Comparison of ENCODE assay signal across 15 cellular contexts in the genomic region with DNA sequence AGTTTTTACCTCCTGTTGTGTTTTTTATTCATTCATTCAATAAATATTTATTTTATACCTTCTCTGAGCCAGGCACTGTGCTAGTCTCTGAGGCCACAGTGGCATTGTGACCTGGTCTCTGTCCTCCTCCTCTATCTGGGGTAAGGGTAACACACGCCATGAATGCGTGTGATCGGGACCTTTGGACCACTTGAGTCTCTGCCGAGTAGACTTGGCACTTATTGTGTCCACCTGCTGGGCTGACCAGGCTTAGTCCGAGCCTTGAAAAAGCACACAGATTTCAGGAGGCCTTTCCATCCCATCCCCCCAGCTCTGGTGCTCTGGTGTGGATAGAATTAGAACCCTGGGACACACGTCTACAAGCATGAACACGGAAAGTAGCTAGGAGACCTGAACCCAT. TPM values are rescaled to one million over a fixed set of nuclear protein-coding genes. Genes with fewer than 3 reads are reported as not detected.
DNase-seq lines count a peak whose midpoint lies in the region; ATAC-seq and TF ChIP-seq lines count a peak whose summit lies in the region.
"Had no signal": no experiment of that assay in that cellular context is flagged by ENCODE, and none has a peak within 500 bp of the region (broad histone marks: within the 10 kb centered on the region; RNA-seq: fewer than 3 reads in every experiment).

No MANE protein-coding gene starts in this region.

- no peak overlapping the region for H3K4me2 ChIP-seq in fibroblast of lung (ENCODE audit: extremely low read depth, insufficient read depth, low read length)
- H3K4me2 ChIP-seq: BLaER1 had no signal

- TF ChIP-seq POLR2A in thyroid gland (IDR thresholded peaks at IDR 0.05) (no peak), GM18505 (IDR thresholded peaks at IDR 0.05; ENCODE audit: borderline replicate concordance, extremely low read depth, insufficient read depth, insufficient read length) (no peak)

- POLR2A ChIA-PET in HEK293T (lab: Yijun Ruan, JAX) = no interaction called here

- DNase-seq in adipocyte (ENCODE audit: low read depth) = no peak
- DNase-seq in fibroblast of lung (ENCODE audit: low read depth in 2 of 2) = no peak
- DNase-seq in thyroid gland = peak; percentile 40 to 50
- no peak for DNase-seq in NCI-H2196 treated with DMSO at 0.1 percent for 48 hours (lab: John Stamatoyannopoulos, UW; ENCODE audit: unreplicated experiment)
- no peak for DNase-seq in HEK293T (ENCODE audit: extremely low spot score)
- DNase-seq in activated T-cell treated with anti-CD3 and anti-CD28 coated beads for 4 hours = no peak
- DNase-seq: activated T-cell treated with anti-CD3 and anti-CD28 coated beads, Interleukin-2, amount 50 U/mL, for 24 hours; DND-41; effector CD4-positive, alpha-beta T cell; NCI-H446 treated with DMSO at 0.1 percent for 48 hours; T-cell had no signal

- H3K36me3 ChIP-seq in adipocyte (ENCODE audit: control insufficient read depth, insufficient read depth, low read length, severe bottlenecking) (peaks cover 34% of the 10 kb centered on the region), fibroblast of lung (ENCODE audit: control insufficient read depth, insufficient read depth, low read length) (peaks cover 2% of the 10 kb centered on the region), muscle layer of duodenum (ENCODE audit: control insufficient read depth in 1 of 2, insufficient read depth in 2 of 2, low read length in 2 of 2) (peaks cover 0 to 13% of the 10 kb centered on the region in 2 donors), thyroid gland (peaks cover 0 to 5% of the 10 kb centered on the region in 2 donors)

- H3K9me3 ChIP-seq in adipocyte (ENCODE audit: control insufficient read depth, low read length) (no peaks in the 10 kb centered on the region), fibroblast of lung (ENCODE audit: control insufficient read depth, insufficient read depth, low read depth, low read length) (no peaks in the 10 kb centered on the region), muscle layer of duodenum (ENCODE audit: control insufficient read depth in 1 of 2, low read length in 2 of 2) (no peaks in the 10 kb centered on the region), thyroid gland (no peaks in the 10 kb centered on the region)
- H3K9me3 ChIP-seq: BLaER1 had no signal

- no peaks in the 10 kb centered on the region for H4K20me1 ChIP-seq in fibroblast of lung (ENCODE audit: control insufficient read depth, extremely low read depth, insufficient read depth, low read length)

- H3K9ac ChIP-seq in adipocyte (ENCODE audit: low read length) = peak overlapping the region; percentile 60
- no peak overlapping the region for H3K9ac ChIP-seq in fibroblast of lung (ENCODE audit: insufficient read depth, low read length)
- H3K9ac ChIP-seq: BLaER1 had no signal

- H2AFZ ChIP-seq in fibroblast of lung (ENCODE audit: low read length) = no peak overlapping the region

- H3K27ac ChIP-seq in fibroblast of lung (ENCODE audit: insufficient read depth, low read length) = peak overlapping the region; percentile 59
- peak overlapping the region; percentile 94 for H3K27ac ChIP-seq in muscle layer of duodenum (ENCODE audit: low read length)
- peak overlapping the region; percentile 88 to 96 (median 96) for H3K27ac ChIP-seq in thyroid gland
- H3K27ac ChIP-seq: BLaER1 had no signal

- no peak for TF ChIP-seq CTCF in fibroblast of lung (conservative IDR thresholded peaks at IDR 0.05 in 1 of 2, IDR thresholded peaks at IDR 0.05 in 1 of 2; ENCODE audit: low read depth in 1 of 2, low read length in 2 of 2)
- TF ChIP-seq CTCF in thyroid gland (IDR thresholded peaks at IDR 0.05) = peak in 2 of 6 experiments; percentile 19 to 24

- no peak for ATAC-seq in GM18505 (IDR thresholded peaks at IDR 0.05; ENCODE audit: unreplicated experiment)
- ATAC-seq: Panc1, T-cell had no signal

- H3K4me1 ChIP-seq in adipocyte (ENCODE audit: control insufficient read depth, insufficient read depth, low read length) (peaks cover 41% of the 10 kb centered on the region), fibroblast of lung (ENCODE audit: control insufficient read depth, extremely low read depth, insufficient read depth, low read length) (peaks cover 17% of the 10 kb centered on the region), muscle layer of duodenum (ENCODE audit: control insufficient read depth in 1 of 2, insufficient read depth in 2 of 2, low read length in 2 of 2) (peaks cover 0 to 15% of the 10 kb centered on the region in 2 donors), thyroid gland (peaks cover 28 to 49% of the 10 kb centered on the region in 2 donors)

- H3K4me3 ChIP-seq in adipocyte (ENCODE audit: low read length) (no peak overlapping the region), fibroblast of lung (replicated peaks in 1 of 4; ENCODE audit: control extremely low read depth in 1 of 4, insufficient read depth in 1 of 4, low read depth in 3 of 4, low read length in 4 of 4) (no peak overlapping the region), muscle layer of duodenum (ENCODE audit: low read depth in 1 of 2, low read length in 2 of 2) (peak overlapping the region in 1 of 2 donors; percentile 33), thyroid gland (replicated peaks in 1 of 3) (no peak overlapping the region)
- H3K4me3 ChIP-seq: BLaER1 had no signal

- H3K27me3 ChIP-seq in adipocyte (replicated peaks; ENCODE audit: control insufficient read depth, insufficient read depth, low read length) (no peaks in the 10 kb centered on the region), fibroblast of lung (ENCODE audit: control insufficient read depth, insufficient read depth, low read length) (no peaks in the 10 kb centered on the region), muscle layer of duodenum (ENCODE audit: low read depth, low read length) (no peaks in the 10 kb centered on the region), thyroid gland (no peaks in the 10 kb centered on the region)
- H3K27me3 ChIP-seq: BLaER1 had no signal

- WGBS in thyroid gland, 2 donors = 61 to 67% methylated on average over 7 of the region's 7 CpGs

- intact Hi-C loops in thyroid gland (cut with DNase I) = no loop called here

- CTCF ChIA-PET in HEK293T (lab: Yijun Ruan, JAX) = no interaction called here

- peaks cover 3% of the 10 kb centered on the region for H3K79me2 ChIP-seq in fibroblast of lung (ENCODE audit: control insufficient read depth, insufficient read depth, low read length)

TF ChIP-seq in HEK293T, 16 proteins besides CTCF, POLR2A, EP300 and RAD21:
- TF ChIP-seq FOXK2 (IDR thresholded peaks at IDR 0.05) (no peak), L3MBTL2 (conservative IDR thresholded peaks at IDR 0.05) (no peak), CTBP1 (IDR thresholded peaks at IDR 0.05; ENCODE audit: borderline replicate concordance) (no peak), NFRKB (IDR thresholded peaks at IDR 0.05) (no peak)

RNA-seq across cellular contexts. Expression of a gene that starts 58.7 kb away (rescaled TPM):
- total RNA-seq in fibroblast of lung (70.9 and 113 TPM in 2 replicates), thyroid gland (100 to 1,000 TPM; 156 to 214 (median 175) TPM)
- polyA plus RNA-seq in fibroblast of lung = 168 and 171 TPM in 2 replicates
- 173 and 195 TPM in 2 replicates for polyA plus RNA-seq in fibroblast of lung (2012)
- polyA minus RNA-seq in fibroblast of lung (ENCODE audit: low replicate concordance) = 269 and 362 TPM in 2 replicates

Comparison
In these comparisons a context has a peak if more than half of its experiments do, and no peak if none do; other contexts are left out.
1. DNase-seq: peak in thyroid gland (2 of 2); none in adipocyte (single experiment), fibroblast of lung (0 of 2), NCI-H2196 treated with DMSO at 0.1 percent for 48 hours (single experiment), HEK293T (single experiment) and activated T-cell treated with anti-CD3 and anti-CD28 coated beads for 4 hours (single experiment).
2. Peak in every context shown above with its lines, with median percentiles within 50 percentile points of each other: H3K27ac ChIP-seq.